1 cellular context compared by ENCODE assay signal in the genomic region with DNA sequence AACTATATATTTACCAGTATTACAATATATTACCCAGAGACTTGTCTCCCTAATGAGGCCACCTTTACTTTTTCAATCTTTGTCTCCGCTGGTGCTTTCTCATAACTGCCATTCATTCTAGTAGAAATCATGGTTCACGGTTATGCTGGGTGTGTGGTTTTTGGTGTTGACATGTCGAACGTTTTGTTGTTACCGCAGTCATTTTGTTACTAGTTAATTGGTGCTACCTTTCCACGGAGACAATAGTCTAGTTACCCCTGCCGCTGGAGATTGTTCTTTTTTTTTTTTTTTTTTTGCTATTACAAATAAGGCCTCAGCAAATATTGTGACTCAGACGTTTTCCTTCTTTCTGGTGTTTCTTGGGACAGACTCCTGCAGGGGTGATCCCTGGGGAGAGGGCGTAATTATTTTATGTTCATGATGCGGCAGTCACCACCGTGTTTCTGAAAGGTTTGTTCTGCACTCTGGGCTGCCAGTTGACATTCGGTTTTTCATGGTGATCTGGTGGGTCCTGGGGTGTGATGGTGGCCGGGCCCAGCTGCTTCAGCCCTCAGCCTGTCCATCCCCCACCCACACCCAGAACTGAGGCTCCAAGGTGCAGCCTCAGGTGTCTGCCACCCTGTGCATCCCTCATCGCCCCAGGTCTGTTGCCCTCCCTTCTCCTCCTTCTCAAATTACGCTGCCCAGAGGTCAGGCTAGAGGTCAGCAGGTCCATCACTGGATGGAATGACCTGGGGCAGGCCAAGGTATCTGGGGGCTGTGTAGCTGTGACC.
TF ChIP-seq lines count a peak whose summit lies in the region.

No MANE protein-coding gene starts in this region.

TF ChIP-seq in H1, 55 proteins besides CTCF, POLR2A, EP300 and RAD21:
- TF ChIP-seq HDAC2 (IDR thresholded peaks at IDR 0.05; ENCODE audit: borderline replicate concordance in 1 of 2, low read depth in 2 of 2, low read length in 2 of 2): no peak
- no peak for TF ChIP-seq USF2 (IDR thresholded peaks at IDR 0.05; ENCODE audit: low read length)
- TF ChIP-seq KDM5A (IDR thresholded peaks at IDR 0.05; ENCODE audit: low read length): no peak
- no peak for TF ChIP-seq BCL11A (IDR thresholded peaks at IDR 0.05; ENCODE audit: low read depth in 2 of 2, low read length in 2 of 2)
- no peak for TF ChIP-seq BACH1 (IDR thresholded peaks at IDR 0.05; ENCODE audit: low read length)
- TF ChIP-seq GABPA (IDR thresholded peaks at IDR 0.05; ENCODE audit: borderline replicate concordance, insufficient read depth, low read length): no peak
- TF ChIP-seq RXRA (IDR thresholded peaks at IDR 0.05; ENCODE audit: insufficient read depth, low read depth, low read length): no peak
- TF ChIP-seq JUN (IDR thresholded peaks at IDR 0.05; ENCODE audit: low read depth, low read length): no peak
- no peak for TF ChIP-seq SP4 (IDR thresholded peaks at IDR 0.05; ENCODE audit: low read length)
- TF ChIP-seq CBX8 (IDR thresholded peaks at IDR 0.05; ENCODE audit: borderline replicate concordance, low read depth, low read length): no peak
- no peak for TF ChIP-seq SP2 (IDR thresholded peaks at IDR 0.05; ENCODE audit: low read length)
- no peak for TF ChIP-seq MAFK (IDR thresholded peaks at IDR 0.05; ENCODE audit: low read depth, low read length)
- TF ChIP-seq, protein P1, sequence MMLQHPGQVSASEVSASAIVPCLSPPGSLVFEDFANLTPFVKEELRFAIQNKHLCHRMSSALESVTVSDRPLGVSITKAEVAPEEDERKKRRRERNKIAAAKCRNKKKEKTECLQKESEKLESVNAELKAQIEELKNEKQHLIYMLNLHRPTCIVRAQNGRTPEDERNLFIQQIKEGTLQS (IDR thresholded peaks at IDR 0.05; ENCODE audit: insufficient read depth, low read depth, low read length): no peak
- TF ChIP-seq CHD1 (IDR thresholded peaks at IDR 0.05; ENCODE audit: low read depth, low read length): no peak
- TF ChIP-seq CBX5 (IDR thresholded peaks at IDR 0.05; ENCODE audit: low read depth, low read length): no peak
- TF ChIP-seq ZNF274 (IDR thresholded peaks at IDR 0.05; ENCODE audit: borderline replicate concordance, extremely low read depth, low read length): no peak
- no peak for TF ChIP-seq NANOG (IDR thresholded peaks at IDR 0.05; ENCODE audit: insufficient read depth, low read depth, low read length, poor library complexity, severe bottlenecking)
- TF ChIP-seq NRF1 (IDR thresholded peaks at IDR 0.05; ENCODE audit: low read depth, low read length): no peak
- TF ChIP-seq CREB1 (IDR thresholded peaks at IDR 0.05): no peak
